ENCODE assay signal across 13 cellular contexts in genomic region chr7:5776894-5777645, GRCh38. TPM values are rescaled to one million over a fixed set of nuclear protein-coding genes. Genes with fewer than 3 reads are reported as not detected.
DNase-seq lines count a peak whose midpoint lies in the region; ATAC-seq, FAIRE-seq and TF ChIP-seq lines count a peak whose summit lies in the region.
"Had no signal": no experiment of that assay in that cellular context is flagged by ENCODE, and none has a peak within 500 bp of the region (broad histone marks: within the 10 kb centered on the region; RNA-seq: fewer than 3 reads in every experiment).

No MANE protein-coding gene starts in this region.

- H3K4me3 ChIP-seq in GM12878 = no peak overlapping the region
- H3K4me3 ChIP-seq in sigmoid colon = no peak overlapping the region
- H3K4me3 ChIP-seq: smooth muscle cell had no signal

- H3K79me2 ChIP-seq in GM12878 (ENCODE audit: control insufficient read depth, insufficient read depth, low read length) = peaks cover 73% of the 10 kb centered on the region

- 58% methylated on average over 9 of the region's 9 CpGs for WGBS in GM12878 (ENCODE audit: insufficient coverage, insufficient replicate concordance, low lambda C conversion rate, missing lambda C conversion rate)
- WGBS in sigmoid colon, 2 donors = 71 to 73% methylated on average over 9 of the region's 9 CpGs

- H3K4me1 ChIP-seq in GM12878 (ENCODE audit: control insufficient read depth, insufficient read depth, low read length) (peaks cover 6% of the 10 kb centered on the region; the same call in 1 of the 2 replicates), sigmoid colon (peaks cover 0 to 45% (median 36%) of the 10 kb centered on the region in 4 donors)

- no peak overlapping the region for H3K27ac ChIP-seq in GM12878 (ENCODE audit: control insufficient read depth, insufficient read depth)
- no peak overlapping the region for H3K27ac ChIP-seq in sigmoid colon
- H3K27ac ChIP-seq: RWPE1 had no signal

- no peaks in the 10 kb centered on the region for H3K27me3 Mint-ChIP-seq in activated T-cell treated with anti-CD3 and anti-CD28 coated beads, Interleukin-2, amount 50 U/mL, for 4 hours (ENCODE audit: low read depth)

- peak; percentile 7 for FAIRE-seq in GM12878 (lab: Jason Lieb, UNC)
- FAIRE-seq: TTC549 had no signal

- no peak overlapping the region for H3K9ac ChIP-seq in GM12878 (ENCODE audit: control insufficient read depth, insufficient read depth, low read length)

- SMC1A ChIA-PET in GM12878 (lab: Charles Lee; ENCODE audit: uncharacterized antibody, unreplicated experiment) = interaction anchor here (0.9 to 1.4 kb wide), 3 partner anchors 9 to 121 kb away, joined by 3 to 4 read pairs (median 4); no protein-coding TSS in a partner anchor

- no peak for TF ChIP-seq RAD21 in GM12878 (IDR thresholded peaks at IDR 0.05; ENCODE audit: insufficient read depth, low read depth, low read length)

- TF ChIP-seq EP300 in GM12878 (IDR thresholded peaks at IDR 0.05; ENCODE audit: borderline replicate concordance in 1 of 2, control insufficient read depth in 1 of 2, low read depth in 2 of 2, low read length in 2 of 2) (no peak), sigmoid colon (IDR thresholded peaks at IDR 0.05) (no peak)

- ATAC-seq in activated T-cell treated with anti-CD3 and anti-CD28 coated beads, Interleukin-2, amount 50 U/mL, for 4 hours = no peak
- ATAC-seq in GM12878 = no peak
- no peak for ATAC-seq in HG03520 (IDR thresholded peaks at IDR 0.05; ENCODE audit: unreplicated experiment)
- ATAC-seq in HG03571 (IDR thresholded peaks at IDR 0.05; ENCODE audit: unreplicated experiment) = no peak
- ATAC-seq in GM21367 (IDR thresholded peaks at IDR 0.05; ENCODE audit: unreplicated experiment) = no peak

- no peak overlapping the region for H2AFZ ChIP-seq in GM12878 (ENCODE audit: control insufficient read depth, low read depth, low read length)

- peaks cover 3% of the 10 kb centered on the region; the same call in 1 of the 2 replicates for H4K20me1 ChIP-seq in GM12878 (ENCODE audit: control insufficient read depth, insufficient read depth)

- H3K36me3 ChIP-seq in GM12878 (ENCODE audit: control insufficient read depth in 2 of 2, insufficient read depth in 2 of 2, low read length in 1 of 2) = peaks cover 0 to 5% of the 10 kb centered on the region in 2 experiments; a peak in 1 of 4 replicates
- peaks cover 0 to 6% (median 2%) of the 10 kb centered on the region in 4 donors for H3K36me3 ChIP-seq in sigmoid colon

- in situ Hi-C loops in GM12878 (cut with MboI) = no loop called here

- intact Hi-C loops in GM12878 (cut with micrococcal nuclease; ENCODE audit: unreplicated experiment) = no loop called here
- intact Hi-C loops in sigmoid colon (cut with DNase I) = no loop called here

- TF ChIP-seq CTCF in GM12878 (IDR thresholded peaks at IDR 0.05 in 2 of 3, conservative IDR thresholded peaks at IDR 0.05 in 1 of 3; ENCODE audit: control insufficient read depth in 2 of 3, extremely low read depth in 1 of 3, insufficient read depth in 1 of 3, low read depth in 3 of 3, low read length in 3 of 3) (no peak), sigmoid colon (IDR thresholded peaks at IDR 0.05) (no peak)

- H3K4me2 ChIP-seq in GM12878 (ENCODE audit: control insufficient read depth, insufficient read depth) = peak overlapping the region; percentile 76
- H3K4me2 ChIP-seq: smooth muscle cell had no signal

- no peak for TF ChIP-seq POLR2A in GM12878 (IDR thresholded peaks at IDR 0.05; ENCODE audit: low read depth, low read length)
- TF ChIP-seq POLR2A in sigmoid colon (IDR thresholded peaks at IDR 0.05) = no peak

- BruUV-seq in GM12878 (replicated peaks; lab: Mats Ljungman, UMichigan) = no TSS peak

- RAD21 ChIA-PET in GM12878 (lab: Charles Lee; ENCODE audit: unreplicated experiment) = no interaction called here

- no peaks in the 10 kb centered on the region for H3K9me3 Mint-ChIP-seq in activated T-cell treated with anti-CD3 and anti-CD28 coated beads, Interleukin-2, amount 50 U/mL, for 4 hours

- H3K36me3 Mint-ChIP-seq in activated T-cell treated with anti-CD3 and anti-CD28 coated beads, Interleukin-2, amount 50 U/mL, for 4 hours (ENCODE audit: insufficient read depth) = peaks cover 15% of the 10 kb centered on the region

- peak overlapping the region; percentile 79 for H3K4me3 Mint-ChIP-seq in activated T-cell treated with anti-CD3 and anti-CD28 coated beads, Interleukin-2, amount 50 U/mL, for 4 hours

- peaks cover 68% of the 10 kb centered on the region for H3K4me1 Mint-ChIP-seq in activated T-cell treated with anti-CD3 and anti-CD28 coated beads, Interleukin-2, amount 50 U/mL, for 4 hours (ENCODE audit: low read depth)

- POLR2A ChIA-PET in GM12878 (lab: Charles Lee) = interaction anchor here (0.6 to 1.7 kb wide), 2 partner anchors 10 to 1597 kb away, joined by 3 to 4 read pairs; no protein-coding TSS in a partner anchor

- CTCF ChIA-PET in GM12878 (lab: Yijun Ruan, JAX) = interaction anchor here (0.6 to 0.9 kb wide), 2 partner anchors 29 to 1731 kb away, joined by 4 read pairs; no protein-coding TSS in a partner anchor

- H3K9me3 ChIP-seq in GM12878 (replicated peaks; ENCODE audit: control insufficient read depth, insufficient read depth, low read length) (no peaks in the 10 kb centered on the region), sigmoid colon (no peaks in the 10 kb centered on the region)

- H3K27me3 ChIP-seq in GM12878 (replicated peaks in 1 of 2; ENCODE audit: control insufficient read depth in 2 of 2, insufficient read depth in 2 of 2, low read length in 1 of 2) (no peaks in the 10 kb centered on the region), sigmoid colon (no peaks in the 10 kb centered on the region)

- peak; percentile 8 for DNase-seq in activated T-cell treated with anti-CD3 and anti-CD28 coated beads, Interleukin-2, amount 50 U/mL, for 4 hours
- DNase-seq in activated T-cell treated with anti-CD3 and anti-CD28 coated beads for 4 hours (no peak), NAMALWA (ENCODE audit: low spot score) (peak; percentile 30), GM12878 (ENCODE audit: low read depth, low spot score) (no peak), sigmoid colon (peak; percentile 50)
- DNase-seq: dermis blood vessel endothelial cell, GDM1 had no signal

TF ChIP-seq in GM12878, 131 proteins besides CTCF, POLR2A, EP300 and RAD21:
- TF ChIP-seq IRF4 (IDR thresholded peaks at IDR 0.05; ENCODE audit: low read depth, low read length) (no peak), CREB1 (IDR thresholded peaks at IDR 0.05; ENCODE audit: low read depth) (no peak), BHLHE40 (IDR thresholded peaks at IDR 0.05; ENCODE audit: borderline replicate concordance in 1 of 2, low read depth in 2 of 2, low read length in 1 of 2) (no peak), ETV6 (conservative IDR thresholded peaks at IDR 0.05 in 1 of 2, IDR thresholded peaks at IDR 0.05 in 1 of 2; ENCODE audit: borderline replicate concordance in 1 of 2, low read depth in 1 of 2) (no peak), CHD1 (IDR thresholded peaks at IDR 0.05; ENCODE audit: low read depth, low read length) (no peak), CEBPB (IDR thresholded peaks at IDR 0.05; ENCODE audit: borderline replicate concordance in 1 of 2, low read depth in 2 of 2, low read length in 2 of 2) (no peak), HDAC2 (IDR thresholded peaks at IDR 0.05) (no peak)

RNA-seq across cellular contexts. Expression of gene RNF216, which starts 4.4 kb away (rescaled TPM):
- total RNA-seq in activated T-cell treated with anti-CD3 and anti-CD28 coated beads, Interleukin-2, amount 50 U/mL, for 4 hours = 10 to 100 TPM; 41.4 to 44.2 (median 43.7) TPM
- 144 and 148 TPM in 2 replicates for total RNA-seq in GM12878 (2013; cell fraction: nucleolus; rRNA removed)
- total RNA-seq in GM12878 (2014; rRNA removed) (20.1 and 21.3 TPM in 2 replicates), GM12878 (2014; rRNA removed; fragmentation: Illumina TruSeq; extraction: Trizol) (19.6 and 20.3 TPM in 2 replicates), GM12878 (2021) (26.0 and 29.5 TPM in 2 replicates), sigmoid colon (10 to 100 TPM; 32.1 to 47.6 (median 39.9) TPM)
- polyA plus RNA-seq in GM12878 (2011; ENCODE audit: low read depth) = 9.6 TPM
- polyA plus RNA-seq in GM12878 (2011; rRNA removed) (24.6 and 25.0 TPM in 2 replicates), GM12878 (2014; fragmentation: Illumina TruSeq; extraction: Trizol) (20.3 and 24.9 TPM in 2 replicates), GM12878 (2014; fragmentation: Nextera tagmentation; extraction: Ambion mirVana) (1 to 10 TPM; 3.6 to 6.3 TPM), GM12878 (2014; rRNA removed) (25.2 and 26.1 TPM in 2 replicates), GM12878 (2016; fragmentation: Nextera tagmentation; extraction: Ambion mirVana) (10 to 100 TPM; 30.0 to 31.1 TPM), sigmoid colon (10 to 100 TPM in 1 of 3 donors, 1 to 10 TPM in 2; 4.8 to 14.7 (median 6.0) TPM)
- polyA plus RNA-seq in GM12878 (2011; cell fraction: cytosol; rRNA removed) = 19.0 and 22.6 TPM in 2 replicates
- 48.7 and 54.4 TPM in 2 replicates for polyA plus RNA-seq in GM12878 (2011; cell fraction: nucleus; rRNA removed)
- polyA plus RNA-seq in GM12878 (2012) = 17.0 and 18.8 TPM in 2 replicates
- 36.9 and 45.2 TPM in 2 replicates for polyA minus RNA-seq in GM12878 (2011; rRNA and poly(A)+ RNA removed)
- polyA minus RNA-seq in GM12878 (2011; cell fraction: cytosol; rRNA and poly(A)+ RNA removed) = 15.3 and 16.0 TPM in 2 replicates
- polyA minus RNA-seq in GM12878 (2011; cell fraction: nucleus; rRNA and poly(A)+ RNA removed) = 36.9 and 46.5 TPM in 2 replicates

Comparison
In these comparisons a context has a peak if more than half of its experiments do, and no peak if none do; other contexts are left out.
1. DNase-seq: peak in activated T-cell treated with anti-CD3 and anti-CD28 coated beads, Interleukin-2, amount 50 U/mL, for 4 hours (single experiment), NAMALWA (single experiment) and sigmoid colon (single experiment); none in activated T-cell treated with anti-CD3 and anti-CD28 coated beads for 4 hours (single experiment) and GM12878 (single experiment).